In the genomic region with DNA sequence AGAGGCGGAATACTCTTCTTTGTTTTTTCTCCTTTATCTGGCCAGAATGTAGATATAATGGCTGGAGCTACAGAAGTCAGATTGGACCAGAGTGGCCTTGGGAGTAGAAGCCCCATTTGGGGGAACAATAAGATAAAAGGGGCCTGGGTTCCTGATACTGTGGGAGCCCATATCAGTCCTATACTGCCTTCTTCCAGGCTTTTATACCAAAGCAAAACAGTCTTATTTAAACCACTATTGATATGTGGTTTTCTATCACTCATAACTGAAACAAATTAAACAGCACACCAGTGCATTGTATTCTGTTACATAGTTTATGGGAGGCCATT, we compare ENCODE assay signal across 17 cellular contexts. TPM values are rescaled to one million over a fixed set of nuclear protein-coding genes. Genes with fewer than 3 reads are reported as not detected.
DNase-seq lines count a peak whose midpoint lies in the region; ATAC-seq and TF ChIP-seq lines count a peak whose summit lies in the region.
"Had no signal": no experiment of that assay in that cellular context is flagged by ENCODE, and none has a peak within 500 bp of the region (broad histone marks: within the 10 kb centered on the region; RNA-seq: fewer than 3 reads in every experiment).

No MANE protein-coding gene starts in this region.

- intact Hi-C loops in esophagus squamous epithelium (cut with DNase I) (no loop called here), sigmoid colon (cut with DNase I) (no loop called here)

- ATAC-seq in stimulated activated naive CD8-positive, alpha-beta T cell treated with anti-CD3 and anti-CD28 coated beads, Interleukin-15, amount 100 ng/mL, for 72 hours: no peak
- no peak for ATAC-seq in HG02623 (IDR thresholded peaks at IDR 0.05; ENCODE audit: unreplicated experiment)

- H3K27ac Mint-ChIP-seq in stimulated activated naive CD8-positive, alpha-beta T cell treated with anti-CD3 and anti-CD28 coated beads, Interleukin-15, Interleukin-2, amounts not matched to agents 100 ng/mL and 50 ng/mL, for 24 hours: peak overlapping the region; percentile 47
- no peak overlapping the region for H3K27ac Mint-ChIP-seq in stimulated activated naive CD8-positive, alpha-beta T cell treated with anti-CD3 and anti-CD28 coated beads, Interleukin-15, amount 100 ng/mL, for 72 hours

- H3K4me1 ChIP-seq in esophagus squamous epithelium (peaks cover 10 to 29% (median 14%) of the 10 kb centered on the region in 3 donors), sigmoid colon (peaks cover 0 to 20% (median 15%) of the 10 kb centered on the region in 4 donors)

- H3K4me3 ChIP-seq in esophagus squamous epithelium (no peak overlapping the region), sigmoid colon (no peak overlapping the region)

- no peaks in the 10 kb centered on the region for H3K27me3 Mint-ChIP-seq in stimulated activated naive CD8-positive, alpha-beta T cell treated with anti-CD3 and anti-CD28 coated beads, Interleukin-15, Interleukin-2, amounts not matched to agents 100 ng/mL and 50 ng/mL, for 24 hours
- no peaks in the 10 kb centered on the region for H3K27me3 Mint-ChIP-seq in stimulated activated naive CD8-positive, alpha-beta T cell treated with anti-CD3 and anti-CD28 coated beads, Interleukin-15, amount 100 ng/mL, for 72 hours

- TF ChIP-seq CTCF in esophagus squamous epithelium (IDR thresholded peaks at IDR 0.05) (no peak), sigmoid colon (IDR thresholded peaks at IDR 0.05) (no peak)

- H3K4me1 Mint-ChIP-seq in stimulated activated naive CD8-positive, alpha-beta T cell treated with anti-CD3 and anti-CD28 coated beads, Interleukin-15, Interleukin-2, amounts not matched to agents 100 ng/mL and 50 ng/mL, for 24 hours (ENCODE audit: low read depth): peaks cover 29% of the 10 kb centered on the region
- H3K4me1 Mint-ChIP-seq in stimulated activated naive CD8-positive, alpha-beta T cell treated with anti-CD3 and anti-CD28 coated beads, Interleukin-15, amount 100 ng/mL, for 72 hours: peaks cover 23% of the 10 kb centered on the region

- WGBS in esophagus squamous epithelium, 2 donors: 93% methylated on average over 1 of the region's 1 CpG; no CpG with 5 or more reads in 1 of the 2 donors
- 99% methylated on average over 1 of the region's 1 CpG for WGBS in sigmoid colon, 2 donors

- no peaks in the 10 kb centered on the region for H3K9me3 ChIP-seq in esophagus squamous epithelium
- no peaks in the 10 kb centered on the region for H3K9me3 ChIP-seq in sigmoid colon

- TF ChIP-seq EP300 in sigmoid colon (IDR thresholded peaks at IDR 0.05): no peak

- no peak for DNase-seq in stimulated activated naive CD8-positive, alpha-beta T cell treated with anti-CD3 and anti-CD28 coated beads, Interleukin-15, amount 100 ng/mL, for 72 hours
- no peak for DNase-seq in esophagus squamous epithelium (lab: John Stamatoyannopoulos, UW)
- DNase-seq in sigmoid colon: no peak
- DNase-seq in NCI-H345 (lab: John Stamatoyannopoulos, UW): no peak
- no peak for DNase-seq in NCI-H1092 treated with DMSO at 0.1 percent for 48 hours (lab: John Stamatoyannopoulos, UW)
- DNase-seq in cerebellum (ENCODE audit: low spot score): no peak
- DNase-seq: activated gamma-delta T cell treated with Interleukin-2 at 50 U/mL for 16 hours, Calu3, NCI-H187 treated with DMSO at 0.1 percent for 48 hours, NCI-H82, SHP77 had no signal

- no peak overlapping the region for H3K4me3 Mint-ChIP-seq in stimulated activated naive CD8-positive, alpha-beta T cell treated with anti-CD3 and anti-CD28 coated beads, Interleukin-15, Interleukin-2, amounts not matched to agents 100 ng/mL and 50 ng/mL, for 24 hours
- no peak overlapping the region for H3K4me3 Mint-ChIP-seq in stimulated activated naive CD8-positive, alpha-beta T cell treated with anti-CD3 and anti-CD28 coated beads, Interleukin-15, amount 100 ng/mL, for 72 hours

- no peaks in the 10 kb centered on the region for H3K36me3 ChIP-seq in esophagus squamous epithelium
- H3K36me3 ChIP-seq in sigmoid colon: no peaks in the 10 kb centered on the region

- no peak for TF ChIP-seq POLR2A in esophagus squamous epithelium (IDR thresholded peaks at IDR 0.05)
- TF ChIP-seq POLR2A in sigmoid colon (IDR thresholded peaks at IDR 0.05): no peak

- H3K9me3 Mint-ChIP-seq in stimulated activated naive CD8-positive, alpha-beta T cell treated with anti-CD3 and anti-CD28 coated beads, Interleukin-15, Interleukin-2, amounts not matched to agents 100 ng/mL and 50 ng/mL, for 24 hours: no peaks in the 10 kb centered on the region
- H3K9me3 Mint-ChIP-seq in stimulated activated naive CD8-positive, alpha-beta T cell treated with anti-CD3 and anti-CD28 coated beads, Interleukin-15, amount 100 ng/mL, for 72 hours: no peaks in the 10 kb centered on the region

- H3K27me3 ChIP-seq in esophagus squamous epithelium (no peaks in the 10 kb centered on the region), sigmoid colon (no peaks in the 10 kb centered on the region)

- peak overlapping the region; percentile 57 to 72 (median 62) for H3K27ac ChIP-seq in esophagus squamous epithelium
- peak overlapping the region; percentile 60 to 79 (median 70) for H3K27ac ChIP-seq in sigmoid colon

- H3K36me3 Mint-ChIP-seq in stimulated activated naive CD8-positive, alpha-beta T cell treated with anti-CD3 and anti-CD28 coated beads, Interleukin-15, Interleukin-2, amounts not matched to agents 100 ng/mL and 50 ng/mL, for 24 hours (ENCODE audit: low read depth): no peaks in the 10 kb centered on the region

RNA-seq across cellular contexts. Expression of a gene that starts 14.3 kb away (rescaled TPM):
- total RNA-seq in esophagus squamous epithelium (1 to 10 TPM in 1 of 4 donors, under 1 TPM in 1, not detected in 2; 0.22 to 1.1 TPM), sigmoid colon (1 to 10 TPM in 3 of 4 donors, under 1 TPM in 1; 0.82 to 5.5 (median 2.1) TPM), cerebellum (1.1 TPM)
- polyA plus RNA-seq in sigmoid colon: 1 to 10 TPM in 1 of 3 donors, not detected in 2; 2.5 TPM
- total RNA-seq: activated CD8-positive, alpha-beta memory T cell treated with anti-CD3 and anti-CD28 coated beads for 36 hours; bronchial epithelial cell; Calu3 had no signal

RNA-seq across cellular contexts. Expression of a gene that starts 17.6 kb away (rescaled TPM):
- total RNA-seq in esophagus squamous epithelium: 1 to 10 TPM in 1 of 4 donors, under 1 TPM in 1, not detected in 2; 0.70 to 4.6 TPM
- total RNA-seq in sigmoid colon: 1 to 10 TPM; 2.1 to 6.4 (median 4.0) TPM
- polyA plus RNA-seq in sigmoid colon: 10 to 100 TPM in 2 of 3 donors, 1 to 10 TPM in 1; 4.2 to 88.5 (median 12.7) TPM
- not detected for total RNA-seq in cerebellum
- total RNA-seq: activated CD8-positive, alpha-beta memory T cell treated with anti-CD3 and anti-CD28 coated beads for 36 hours had no signal

RNA-seq across cellular contexts. Expression of a gene that starts 34.4 kb away (rescaled TPM):
- total RNA-seq in esophagus squamous epithelium (not detected), sigmoid colon (not detected), cerebellum (not detected)
- not detected for polyA plus RNA-seq in sigmoid colon
- total RNA-seq: activated CD8-positive, alpha-beta memory T cell treated with anti-CD3 and anti-CD28 coated beads for 36 hours; bronchial epithelial cell; Calu3; pulmonary artery endothelial cell had no signal

RNA-seq across cellular contexts. Expression of a gene that starts 53.4 kb away (rescaled TPM):
- total RNA-seq in esophagus squamous epithelium (not detected), sigmoid colon (not detected), cerebellum (not detected)
- polyA plus RNA-seq in sigmoid colon: not detected
- total RNA-seq: activated CD8-positive, alpha-beta memory T cell treated with anti-CD3 and anti-CD28 coated beads for 36 hours; bronchial epithelial cell; Calu3; pulmonary artery endothelial cell had no signal
- polyA plus RNA-seq: thymus had no signal
